ENCODE assay signal across 12 cellular contexts in genomic region chr6:4844108-4844507, GRCh38.
A peak's percentile ranks its signal among the peaks of the same experiment; 100 is the strongest.
DNase-seq lines count a peak whose midpoint lies in the region; ATAC-seq, FAIRE-seq and TF ChIP-seq lines count a peak whose summit lies in the region.
"Had no signal": no experiment of that assay in that cellular context is flagged by ENCODE, and none has a peak within 500 bp of the region (broad histone marks: within the 10 kb centered on the region; RNA-seq: fewer than 3 reads in every experiment).

No MANE protein-coding gene starts in this region.

- POLR2A ChIA-PET in naive thymus-derived CD4-positive, alpha-beta T cell (lab: Charles Lee): no interaction called here

- H3K4me1 Mint-ChIP-seq in glutamatergic neuron (ENCODE audit: low read depth, unreplicated experiment): peaks cover 17% of the 10 kb centered on the region
- H3K4me1 Mint-ChIP-seq in naive thymus-derived CD4-positive, alpha-beta T cell: peaks cover 17 to 78% (median 67%) of the 10 kb centered on the region in 7 donors

- no peak for FAIRE-seq in GM19239 (lab: Jason Lieb, UNC)
- FAIRE-seq: D721Med had no signal

- H3K27ac ChIP-seq in naive thymus-derived CD4-positive, alpha-beta T cell (ENCODE audit: low read depth, low read length): no peak overlapping the region

- intact Hi-C loops in naive thymus-derived CD4-positive, alpha-beta T cell (cut with micrococcal nuclease): no loop called here

- CTCF ChIA-PET in naive thymus-derived CD4-positive, alpha-beta T cell (lab: Charles Lee): interaction anchor here (0.6 kb wide), 1 partner anchor 8 kb away, joined by 3 read pairs; no protein-coding TSS in a partner anchor

- DNase-seq in AG10803 (ENCODE audit: low read depth) (no peak), GM10266 (ENCODE audit: extremely low spot score) (no peak), OCI-M1 (lab: John Stamatoyannopoulos, UW) (peak; percentile 46), glutamatergic neuron (peak; percentile 36), NCI-H1105 treated with DMSO at 0.1 percent for 48 hours (lab: John Stamatoyannopoulos, UW) (no peak), GM19239 (ENCODE audit: insufficient read length, low spot score) (no peak)
- DNase-seq in naive thymus-derived CD4-positive, alpha-beta T cell: no peak
- DNase-seq: amygdala, NCI-H524 treated with DMSO at 0.1 percent for 48 hours, nephron progenitor cell had no signal

- TF ChIP-seq CTCF in AG10803 (conservative IDR thresholded peaks at IDR 0.05; ENCODE audit: low read length): peak; percentile 13; the same call in 1 of the 2 replicates
- peak; percentile 25 for TF ChIP-seq CTCF in GM10266 (IDR thresholded peaks at IDR 0.05; ENCODE audit: control insufficient read depth, insufficient read depth, low read depth, missing control alignments)
- peak; percentile 51 for TF ChIP-seq CTCF in glutamatergic neuron (IDR thresholded peaks at IDR 0.05; ENCODE audit: partially characterized antibody, unreplicated experiment)

- no peaks in the 10 kb centered on the region for H3K27me3 ChIP-seq in naive thymus-derived CD4-positive, alpha-beta T cell (ENCODE audit: control insufficient read depth in 2 of 2, insufficient read depth in 2 of 2, low read length in 2 of 2)

- no peak overlapping the region for H3K27ac Mint-ChIP-seq in glutamatergic neuron (ENCODE audit: unreplicated experiment)
- H3K27ac Mint-ChIP-seq in naive thymus-derived CD4-positive, alpha-beta T cell: no peak overlapping the region
- H3K27ac Mint-ChIP-seq: nephron progenitor cell had no signal

- peaks cover 2% of the 10 kb centered on the region for H3K27me3 Mint-ChIP-seq in glutamatergic neuron (ENCODE audit: unreplicated experiment)
- no peaks in the 10 kb centered on the region for H3K27me3 Mint-ChIP-seq in naive thymus-derived CD4-positive, alpha-beta T cell

- ATAC-seq in HG03432 (IDR thresholded peaks at IDR 0.05; ENCODE audit: unreplicated experiment): no peak
- ATAC-seq in naive thymus-derived CD4-positive, alpha-beta T cell: no peak

- peaks cover 13% of the 10 kb centered on the region for H3K9me3 Mint-ChIP-seq in glutamatergic neuron (ENCODE audit: unreplicated experiment)
- peaks cover 9 to 63% (median 43%) of the 10 kb centered on the region in 11 donors for H3K9me3 Mint-ChIP-seq in naive thymus-derived CD4-positive, alpha-beta T cell

- peaks cover 35% of the 10 kb centered on the region for H3K36me3 Mint-ChIP-seq in glutamatergic neuron (ENCODE audit: unreplicated experiment)
- H3K36me3 Mint-ChIP-seq in naive thymus-derived CD4-positive, alpha-beta T cell: peaks cover 19 to 44% (median 41%) of the 10 kb centered on the region in 5 donors

- H3K9me3 ChIP-seq in naive thymus-derived CD4-positive, alpha-beta T cell (ENCODE audit: control insufficient read depth in 2 of 3, low read length in 3 of 3): peaks cover 0 to 26% (median 0%) of the 10 kb centered on the region in 3 experiments

- H3K36me3 ChIP-seq in naive thymus-derived CD4-positive, alpha-beta T cell (ENCODE audit: control insufficient read depth in 2 of 3, insufficient read depth in 3 of 3, low read length in 3 of 3): no peaks in the 10 kb centered on the region

- H3K4me3 ChIP-seq in AG10803 (ENCODE audit: low read length): no peak overlapping the region
- H3K4me3 ChIP-seq in naive thymus-derived CD4-positive, alpha-beta T cell (ENCODE audit: low read length): no peak overlapping the region

- peak overlapping the region; percentile 13 for H3K4me3 Mint-ChIP-seq in glutamatergic neuron (ENCODE audit: unreplicated experiment)
- peak overlapping the region in 4 of 10 donors; percentile 18 to 45 (median 34) for H3K4me3 Mint-ChIP-seq in naive thymus-derived CD4-positive, alpha-beta T cell
- H3K4me3 Mint-ChIP-seq: nephron progenitor cell had no signal

- peaks cover 0 to 4% of the 10 kb centered on the region in 2 donors for H3K4me1 ChIP-seq in naive thymus-derived CD4-positive, alpha-beta T cell (ENCODE audit: control insufficient read depth in 2 of 2, insufficient read depth in 2 of 2, low read length in 2 of 2)

Comparison
In these comparisons a context has a peak if more than half of its experiments do, and no peak if none do; other contexts are left out.
1. DNase-seq: peak in OCI-M1 (single experiment) and glutamatergic neuron (single experiment); none in AG10803 (single experiment), GM10266 (single experiment), NCI-H1105 treated with DMSO at 0.1 percent for 48 hours (single experiment), naive thymus-derived CD4-positive, alpha-beta T cell (0 of 9) and GM19239 (single experiment).
2. Peak in every context shown above with its lines, with median percentiles within 50 percentile points of each other: CTCF ChIP-seq.